ENCODE assay signal across 8 cellular contexts in the genomic region with DNA sequence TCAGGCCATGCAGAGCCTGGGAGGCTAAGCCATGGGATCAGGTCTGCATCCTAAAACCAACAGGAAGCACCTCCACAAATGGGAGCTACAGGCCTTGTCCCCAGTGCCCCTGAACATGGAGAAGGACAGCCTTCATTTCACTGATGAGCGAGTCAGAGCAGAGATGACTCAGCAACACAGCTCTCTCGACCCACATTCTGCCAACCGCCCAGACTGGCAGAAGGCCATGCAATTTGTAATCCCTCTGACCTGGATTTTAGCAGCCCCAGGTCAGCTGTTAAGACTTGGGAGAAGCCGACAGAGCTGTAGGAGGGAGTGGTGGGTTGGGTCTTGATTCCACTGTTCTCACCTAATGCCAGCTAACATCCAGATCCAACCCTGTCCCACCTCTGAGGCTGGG. TPM values are rescaled to one million over a fixed set of nuclear protein-coding genes. Genes with fewer than 3 reads are reported as not detected.
DNase-seq lines count a peak whose midpoint lies in the region; ATAC-seq and TF ChIP-seq lines count a peak whose summit lies in the region.

No MANE protein-coding gene starts in this region.

- intact Hi-C loops in PC-9 (cut with micrococcal nuclease; ENCODE audit: unreplicated experiment) = loop anchor here (1.0 to 2.0 kb wide), 3 partner anchors 13 to 50 kb away; no protein-coding TSS in a partner anchor

- H3K4me1 Mint-ChIP-seq in memory B cell = peaks cover 76% of the 10 kb centered on the region

- H3K27ac Mint-ChIP-seq in memory B cell = peak overlapping the region; percentile 92

- H3K27me3 Mint-ChIP-seq in memory B cell = no peaks in the 10 kb centered on the region

- ATAC-seq in HG02884 (IDR thresholded peaks at IDR 0.05; ENCODE audit: unreplicated experiment) (peak; percentile 33), memory B cell (ENCODE audit: low read depth) (no peak)

- H3K4me2 ChIP-seq in PC-9 = peak overlapping the region; percentile 74

- H3K9me3 Mint-ChIP-seq in memory B cell = no peaks in the 10 kb centered on the region

- DNase-seq in NOMO-1 treated with DMSO at 0.1 percent for 48 hours (lab: John Stamatoyannopoulos, UW; ENCODE audit: unreplicated experiment) (peak; percentile 6), NOMO-1 treated with dmso at 0.1 percent for 144 hours (lab: John Stamatoyannopoulos, UW; ENCODE audit: unreplicated experiment) (no peak), PC-9 (peak; percentile 95 to 100), choroid plexus epithelial cell (ENCODE audit: low read depth) (peak; percentile 67), memory B cell (ENCODE audit: low spot score in 2 of 2) (no peak), NCI-H187 treated with DMSO at 0.1 percent for 48 hours (lab: John Stamatoyannopoulos, UW) (no peak)
- no peak for DNase-seq in effector memory CD4-positive, alpha-beta T cell

- POLR2A ChIA-PET in PC-9 (lab: Charles Lee; ENCODE audit: unreplicated experiment) = interaction anchor here (0.6 to 0.8 kb wide), 4 partner anchors 9 to 1388 kb away, joined by 6 to 12 read pairs (median 8); no protein-coding TSS in a partner anchor

- TF ChIP-seq CTCF in PC-9 (conservative IDR thresholded peaks at IDR 0.05) (no peak), choroid plexus epithelial cell (conservative IDR thresholded peaks at IDR 0.05; ENCODE audit: low read depth, low read length) (no peak)

- H3K4me3 ChIP-seq in PC-9 (peak overlapping the region; percentile 24; the same call in 1 of the 2 replicates), choroid plexus epithelial cell (ENCODE audit: low read depth, low read length) (no peak overlapping the region)
- H3K4me3 ChIP-seq in effector memory CD4-positive, alpha-beta T cell (ENCODE audit: insufficient read depth, low read depth, low read length, poor library complexity, severe bottlenecking) = no peak overlapping the region

- BruUV-seq in PC-9 (replicated peaks; lab: Mats Ljungman, UMichigan) = no TSS peak

- peaks cover 71% of the 10 kb centered on the region for H3K4me1 ChIP-seq in PC-9 (replicated peaks; ENCODE audit: insufficient read depth)
- H3K4me1 ChIP-seq in effector memory CD4-positive, alpha-beta T cell (ENCODE audit: control insufficient read depth, insufficient read depth, low read length, poor library complexity, severe bottlenecking) = peaks cover 37% of the 10 kb centered on the region

- no peaks in the 10 kb centered on the region for H3K9me3 ChIP-seq in PC-9 (ENCODE audit: insufficient read depth, low read depth)
- H3K9me3 ChIP-seq in effector memory CD4-positive, alpha-beta T cell (ENCODE audit: control insufficient read depth, low read length) = no peaks in the 10 kb centered on the region

- no peaks in the 10 kb centered on the region for H3K27me3 ChIP-seq in PC-9 (ENCODE audit: insufficient read depth, low read depth)
- no peaks in the 10 kb centered on the region for H3K27me3 ChIP-seq in effector memory CD4-positive, alpha-beta T cell (replicated peaks; ENCODE audit: control insufficient read depth, insufficient read depth, low read length, poor library complexity, severe bottlenecking)

- CTCF ChIA-PET in PC-9 (lab: Charles Lee) = interaction anchor here (0.8 to 1.1 kb wide), 2 partner anchors 9 to 13 kb away, joined by 3 read pairs; no protein-coding TSS in a partner anchor

- H3K4me3 Mint-ChIP-seq in memory B cell = peak overlapping the region; percentile 41

- H2AFZ ChIP-seq in PC-9 = no peak overlapping the region

- H3K36me3 ChIP-seq in PC-9 (ENCODE audit: low read depth) = peaks cover 25% of the 10 kb centered on the region
- no peaks in the 10 kb centered on the region for H3K36me3 ChIP-seq in effector memory CD4-positive, alpha-beta T cell (ENCODE audit: control insufficient read depth, insufficient read depth, low read length)

- peaks cover 33% of the 10 kb centered on the region for H3F3A ChIP-seq in PC-9 (ENCODE audit: insufficient read depth, low read depth)

- H3K79me2 ChIP-seq in PC-9 (ENCODE audit: low read depth) = peaks cover 99% of the 10 kb centered on the region

- H4K20me1 ChIP-seq in PC-9 (ENCODE audit: insufficient read depth) = no peaks in the 10 kb centered on the region; the same call in 1 of the 2 replicates

- peaks cover 18% of the 10 kb centered on the region for H3K36me3 Mint-ChIP-seq in memory B cell

- H3K9me2 ChIP-seq in PC-9 (ENCODE audit: insufficient read depth) = no peaks in the 10 kb centered on the region

- peak overlapping the region; percentile 71 for H3K27ac ChIP-seq in PC-9
- H3K27ac ChIP-seq in effector memory CD4-positive, alpha-beta T cell (ENCODE audit: insufficient read depth, low read length, poor library complexity, severe bottlenecking) = no peak overlapping the region

RNA-seq across cellular contexts. Expression of a gene that starts 25.5 kb away (rescaled TPM):
- 200 and 207 TPM in 2 replicates for total RNA-seq in PC-9 (2021)

Comparison
In these comparisons a context has a peak if more than half of its experiments do, and no peak if none do; other contexts are left out.
1. DNase-seq: peak in NOMO-1 treated with DMSO at 0.1 percent for 48 hours (single experiment), PC-9 (2 of 2) and choroid plexus epithelial cell (single experiment); none in NOMO-1 treated with dmso at 0.1 percent for 144 hours (single experiment), memory B cell (0 of 2), NCI-H187 treated with DMSO at 0.1 percent for 48 hours (single experiment) and effector memory CD4-positive, alpha-beta T cell (0 of 3).